ENCODE assay signal across 19 cellular contexts in genomic region chr6:12593720-12594540, GRCh38.
DNase-seq lines count a peak whose midpoint lies in the region; ATAC-seq and TF ChIP-seq lines count a peak whose summit lies in the region.
"Had no signal": no experiment of that assay in that cellular context is flagged by ENCODE, and none has a peak within 500 bp of the region (broad histone marks: within the 10 kb centered on the region; RNA-seq: fewer than 3 reads in every experiment).

No MANE protein-coding gene starts in this region.

- no peaks in the 10 kb centered on the region for H3K36me3 ChIP-seq in body of pancreas (replicated peaks in 1 of 2; ENCODE audit: insufficient read depth in 1 of 2, low read depth in 2 of 2)
- H3K36me3 ChIP-seq: heart right ventricle, right atrium auricular region had no signal

- DNase-seq in EH (ENCODE audit: low read depth) (peak; percentile 36), body of pancreas (peak in 3 of 4 donors; percentile 25 to 43 (median 36)), AG08396 (ENCODE audit: low spot score) (no peak), GM19238 (ENCODE audit: insufficient read length, low spot score) (no peak)
- DNase-seq: activated CD4-positive, alpha-beta T cell treated with anti-CD3 and anti-CD28 coated beads, Interleukin-2, amount 50 U/mL, for 1 hour; activated T-cell treated with anti-CD3 and anti-CD28 coated beads, Interleukin-2, amount 50 U/mL, for 48 hours; cerebellar nuclear complex; H7; heart right ventricle; left colon; naive thymus-derived CD8-positive, alpha-beta T cell; NCI-H510A treated with DMSO at 0.1 percent for 48 hours; PC-9; T-helper 17 cell had no signal

- H3K9me3 ChIP-seq in body of pancreas: no peaks in the 10 kb centered on the region
- H3K9me3 ChIP-seq: heart right ventricle, right atrium auricular region had no signal

- H3K4me1 ChIP-seq in body of pancreas: no peaks in the 10 kb centered on the region
- H3K4me1 ChIP-seq: right atrium auricular region had no signal

- H3K4me3 Mint-ChIP-seq in nephron: no peak overlapping the region
- H3K4me3 Mint-ChIP-seq: naive thymus-derived CD8-positive, alpha-beta T cell; T-helper 17 cell had no signal

- H3K27me3 Mint-ChIP-seq in nephron (ENCODE audit: low read depth): no peaks in the 10 kb centered on the region

- TF ChIP-seq CTCF in body of pancreas (IDR thresholded peaks at IDR 0.05) (no peak), nephron (IDR thresholded peaks at IDR 0.05; ENCODE audit: unreplicated experiment in 3 of 3) (no peak)

- H3K36me3 Mint-ChIP-seq in nephron (ENCODE audit: low read depth): no peaks in the 10 kb centered on the region
- H3K36me3 Mint-ChIP-seq: naive thymus-derived CD8-positive, alpha-beta T cell had no signal

- H3K27ac ChIP-seq in body of pancreas: peak overlapping the region in 1 of 4 donors; percentile 67
- H3K27ac ChIP-seq: PC-9, right atrium auricular region had no signal

- no peak overlapping the region for H3K4me3 ChIP-seq in body of pancreas
- H3K4me3 ChIP-seq: heart right ventricle, PC-9, right atrium auricular region had no signal

- WGBS in body of pancreas, 2 donors: 51 to 61% methylated on average over 12 of the region's 12 CpGs

- H3K27me3 ChIP-seq in body of pancreas: no peaks in the 10 kb centered on the region
- H3K27me3 ChIP-seq: right atrium auricular region had no signal

- H3K27ac Mint-ChIP-seq in nephron: peak overlapping the region; percentile 76 to 93 (median 83)
- H3K27ac Mint-ChIP-seq: naive thymus-derived CD8-positive, alpha-beta T cell; T-helper 17 cell had no signal

- ATAC-seq in HG02798 (IDR thresholded peaks at IDR 0.05; ENCODE audit: poor library complexity, unreplicated experiment) (peak; percentile 42), body of pancreas (no peak), GM18505 (IDR thresholded peaks at IDR 0.05; ENCODE audit: unreplicated experiment) (no peak), GM19035 (IDR thresholded peaks at IDR 0.05; ENCODE audit: unreplicated experiment) (no peak)
- ATAC-seq: heart right ventricle; left colon; naive thymus-derived CD8-positive, alpha-beta T cell; T-helper 17 cell had no signal

- intact Hi-C loops in body of pancreas (cut with DNase I): no loop called here

- no peak for TF ChIP-seq POLR2A in body of pancreas (IDR thresholded peaks at IDR 0.05)
- TF ChIP-seq POLR2A in GM18505 (IDR thresholded peaks at IDR 0.05; ENCODE audit: borderline replicate concordance, extremely low read depth, insufficient read depth, insufficient read length): no peak

- no peaks in the 10 kb centered on the region for H3K4me1 Mint-ChIP-seq in nephron

- H3K9me3 Mint-ChIP-seq in nephron: no peaks in the 10 kb centered on the region
- H3K9me3 Mint-ChIP-seq: naive thymus-derived CD8-positive, alpha-beta T cell had no signal

Comparison
In these comparisons a context has a peak if more than half of its experiments do, and no peak if none do; other contexts are left out.
1. DNase-seq: peak in EH (single experiment) and body of pancreas (3 of 4); none in AG08396 (single experiment) and GM19238 (single experiment).